Comparison of ENCODE assay signal across 1 cellular context in genomic region chr11:75324189-75324588, GRCh38.
TF ChIP-seq lines count a peak whose summit lies in the region.

No MANE protein-coding gene starts in this region.

TF ChIP-seq in GM23338, 12 proteins besides CTCF, POLR2A, EP300 and RAD21 (continued from another document):
- TF ChIP-seq, protein P1, sequence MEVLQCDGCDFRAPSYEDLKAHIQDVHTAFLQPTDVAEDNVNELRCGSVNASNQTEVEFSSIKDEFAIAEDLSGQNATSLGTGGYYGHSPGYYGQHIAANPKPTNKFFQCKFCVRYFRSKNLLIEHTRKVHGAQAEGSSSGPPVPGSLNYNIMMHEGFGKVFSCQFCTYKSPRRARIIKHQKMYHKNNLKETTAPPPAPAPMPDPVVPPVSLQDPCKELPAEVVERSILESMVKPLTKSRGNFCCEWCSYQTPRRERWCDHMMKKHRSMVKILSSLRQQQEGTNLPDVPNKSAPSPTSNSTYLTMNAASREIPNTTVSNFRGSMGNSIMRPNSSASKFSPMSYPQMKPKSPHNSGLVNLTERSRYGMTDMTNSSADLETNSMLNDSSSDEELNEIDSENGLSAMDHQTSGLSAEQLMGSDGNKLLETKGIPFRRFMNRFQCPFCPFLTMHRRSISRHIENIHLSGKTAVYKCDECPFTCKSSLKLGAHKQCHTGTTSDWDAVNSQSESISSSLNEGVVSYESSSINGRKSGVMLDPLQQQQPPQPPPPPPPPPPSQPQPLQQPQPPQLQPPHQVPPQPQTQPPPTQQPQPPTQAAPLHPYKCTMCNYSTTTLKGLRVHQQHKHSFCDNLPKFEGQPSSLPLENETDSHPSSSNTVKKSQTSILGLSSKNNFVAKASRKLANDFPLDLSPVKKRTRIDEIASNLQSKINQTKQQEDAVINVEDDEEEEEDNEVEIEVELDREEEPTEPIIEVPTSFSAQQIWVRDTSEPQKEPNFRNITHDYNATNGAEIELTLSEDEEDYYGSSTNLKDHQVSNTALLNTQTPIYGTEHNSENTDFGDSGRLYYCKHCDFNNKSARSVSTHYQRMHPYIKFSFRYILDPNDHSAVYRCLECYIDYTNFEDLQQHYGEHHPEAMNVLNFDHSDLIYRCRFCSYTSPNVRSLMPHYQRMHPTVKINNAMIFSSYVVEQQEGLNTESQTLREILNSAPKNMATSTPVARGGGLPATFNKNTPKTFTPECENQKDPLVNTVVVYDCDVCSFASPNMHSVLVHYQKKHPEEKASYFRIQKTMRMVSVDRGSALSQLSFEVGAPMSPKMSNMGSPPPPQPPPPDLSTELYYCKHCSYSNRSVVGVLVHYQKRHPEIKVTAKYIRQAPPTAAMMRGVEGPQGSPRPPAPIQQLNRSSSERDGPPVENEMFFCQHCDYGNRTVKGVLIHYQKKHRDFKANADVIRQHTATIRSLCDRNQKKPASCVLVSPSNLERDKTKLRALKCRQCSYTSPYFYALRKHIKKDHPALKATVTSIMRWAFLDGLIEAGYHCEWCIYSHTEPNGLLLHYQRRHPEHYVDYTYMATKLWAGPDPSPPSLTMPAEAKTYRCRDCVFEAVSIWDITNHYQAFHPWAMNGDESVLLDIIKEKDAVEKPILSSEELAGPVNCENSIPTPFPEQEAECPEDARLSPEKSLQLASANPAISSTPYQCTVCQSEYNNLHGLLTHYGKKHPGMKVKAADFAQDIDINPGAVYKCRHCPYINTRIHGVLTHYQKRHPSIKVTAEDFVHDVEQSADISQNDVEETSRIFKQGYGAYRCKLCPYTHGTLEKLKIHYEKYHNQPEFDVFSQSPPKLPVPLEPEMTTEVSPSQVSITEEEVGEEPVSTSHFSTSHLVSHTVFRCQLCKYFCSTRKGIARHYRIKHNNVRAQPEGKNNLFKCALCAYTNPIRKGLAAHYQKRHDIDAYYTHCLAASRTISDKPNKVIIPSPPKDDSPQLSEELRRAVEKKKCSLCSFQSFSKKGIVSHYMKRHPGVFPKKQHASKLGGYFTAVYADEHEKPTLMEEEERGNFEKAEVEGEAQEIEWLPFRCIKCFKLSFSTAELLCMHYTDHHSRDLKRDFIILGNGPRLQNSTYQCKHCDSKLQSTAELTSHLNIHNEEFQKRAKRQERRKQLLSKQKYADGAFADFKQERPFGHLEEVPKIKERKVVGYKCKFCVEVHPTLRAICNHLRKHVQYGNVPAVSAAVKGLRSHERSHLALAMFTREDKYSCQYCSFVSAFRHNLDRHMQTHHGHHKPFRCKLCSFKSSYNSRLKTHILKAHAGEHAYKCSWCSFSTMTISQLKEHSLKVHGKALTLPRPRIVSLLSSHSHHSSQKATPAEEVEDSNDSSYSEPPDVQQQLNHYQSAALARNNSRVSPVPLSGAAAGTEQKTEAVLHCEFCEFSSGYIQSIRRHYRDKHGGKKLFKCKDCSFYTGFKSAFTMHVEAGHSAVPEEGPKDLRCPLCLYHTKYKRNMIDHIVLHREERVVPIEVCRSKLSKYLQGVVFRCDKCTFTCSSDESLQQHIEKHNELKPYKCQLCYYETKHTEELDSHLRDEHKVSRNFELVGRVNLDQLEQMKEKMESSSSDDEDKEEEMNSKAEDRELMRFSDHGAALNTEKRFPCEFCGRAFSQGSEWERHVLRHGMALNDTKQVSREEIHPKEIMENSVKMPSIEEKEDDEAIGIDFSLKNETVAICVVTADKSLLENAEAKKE (CRISPR knock-in tag; IDR thresholded peaks at IDR 0.05): no peak
- TF ChIP-seq EZH2phosphoT487 (IDR thresholded peaks at IDR 0.05; ENCODE audit: unreplicated experiment) (no peak), JUNB (IDR thresholded peaks at IDR 0.05; ENCODE audit: unreplicated experiment) (no peak), ZNF114 (CRISPR knock-in tag; IDR thresholded peaks at IDR 0.05) (no peak)
TF ChIP-seq in GM23338: peak in this region for 0.
